In genomic region chr2:96879545-96880040, GRCh38 we compare ENCODE assay signal across 30 cellular contexts.
"Had no signal": no experiment of that assay in that cellular context is flagged by ENCODE, and none has a peak within 500 bp of the region (broad histone marks: within the 10 kb centered on the region; RNA-seq: fewer than 3 reads in every experiment).

No MANE protein-coding gene starts in this region.

- H3K27me3 ChIP-seq: ascending aorta, body of pancreas had no signal

- H3K4me3 Mint-ChIP-seq: activated CD4-positive, alpha-beta T cell treated with anti-CD3 and anti-CD28 coated beads for 36 hours; activated CD8-positive, alpha-beta T cell treated with anti-CD3 and anti-CD28 coated beads, Interleukin-2, amount 10 ng/mL, durations not matched to agents 7 days and 5 days; activated naive CD4-positive, alpha-beta T cell treated with anti-CD3 and anti-CD28 coated beads, Interleukin-2, amount 50 U/mL, for 24 hours; activated naive CD8-positive, alpha-beta T cell treated with anti-CD3 and anti-CD28 coated beads, Interleukin-2, amount 50 U/mL, for 24 hours; T-cell had no signal

- H3K4me1 ChIP-seq: ascending aorta had no signal

- H3K27ac ChIP-seq: ascending aorta, body of pancreas, KMS-11, SK-N-MC, VCaP had no signal

- DNase-seq: activated CD4-positive, alpha-beta T cell treated with anti-CD3 and anti-CD28 coated beads for 36 hours; activated CD4-positive, alpha-beta T cell treated with anti-CD3 and anti-CD28 coated beads, Interleukin-2, amount 50 U/mL, for 4 hours; activated CD8-positive, alpha-beta memory T cell treated with anti-CD3 and anti-CD28 coated beads, Interleukin-2, amount 50 U/mL, for 48 hours; activated CD8-positive, alpha-beta T cell treated with anti-CD3 and anti-CD28 coated beads, Interleukin-2, amount 10 ng/mL, durations not matched to agents 7 days and 5 days; activated effector memory CD4-positive, alpha-beta T cell treated with Interleukin-2 at 50 U/mL for 16 hours; activated naive CD4-positive, alpha-beta T cell; activated naive CD8-positive, alpha-beta T cell treated with anti-CD3 and anti-CD28 coated beads, Interleukin-2, amount 50 U/mL, for 24 hours; activated T-cell treated with anti-CD3 and anti-CD28 coated beads, Interleukin-2, amount 50 U/mL, for 1 hour; amniotic stem cell; body of pancreas; NCI-H1092; NCI-H1417; NCI-H1694; NCI-H2029; NCI-H2107; NCI-H345; NCI-H510A; NCI-H526 treated with DMSO at 0.1 percent for 48 hours; NCI-H82; OCI-M1; RPMI8226; T-cell; T-helper 2 cell had no signal

- H3K4me3 ChIP-seq: ascending aorta, body of pancreas, SK-N-MC had no signal

- ATAC-seq: activated CD4-positive, alpha-beta T cell treated with anti-CD3 and anti-CD28 coated beads for 36 hours; activated CD8-positive, alpha-beta T cell treated with anti-CD3 and anti-CD28 coated beads, Interleukin-2, amount 10 ng/mL, durations not matched to agents 7 days and 5 days; activated naive CD8-positive, alpha-beta T cell treated with anti-CD3 and anti-CD28 coated beads, Interleukin-2, amount 50 U/mL, for 24 hours; body of pancreas; Panc1; Right ventricle myocardium inferior; T-cell had no signal

- H3K36me3 ChIP-seq: ascending aorta had no signal

- H3K9me3 ChIP-seq: ascending aorta, body of pancreas had no signal

- H3K4me2 ChIP-seq: KMS-11 had no signal

- H3K27ac Mint-ChIP-seq: activated CD4-positive, alpha-beta T cell treated with anti-CD3 and anti-CD28 coated beads for 36 hours; activated CD8-positive, alpha-beta T cell treated with anti-CD3 and anti-CD28 coated beads, Interleukin-2, amount 10 ng/mL, durations not matched to agents 7 days and 5 days; activated naive CD4-positive, alpha-beta T cell treated with anti-CD3 and anti-CD28 coated beads, Interleukin-2, amount 50 U/mL, for 24 hours; activated naive CD8-positive, alpha-beta T cell treated with anti-CD3 and anti-CD28 coated beads, Interleukin-2, amount 50 U/mL, for 24 hours had no signal

- H3K9me3 Mint-ChIP-seq: activated naive CD4-positive, alpha-beta T cell treated with anti-CD3 and anti-CD28 coated beads, Interleukin-2, amount 50 U/mL, for 24 hours; activated naive CD8-positive, alpha-beta T cell treated with anti-CD3 and anti-CD28 coated beads, Interleukin-2, amount 50 U/mL, for 24 hours; T-cell had no signal

- H3K9ac ChIP-seq: KMS-11 had no signal

- H3K36me3 Mint-ChIP-seq: activated naive CD4-positive, alpha-beta T cell treated with anti-CD3 and anti-CD28 coated beads, Interleukin-2, amount 50 U/mL, for 24 hours; T-cell had no signal

- H3K27me3 Mint-ChIP-seq: activated CD4-positive, alpha-beta T cell treated with anti-CD3 and anti-CD28 coated beads for 36 hours; activated naive CD4-positive, alpha-beta T cell treated with anti-CD3 and anti-CD28 coated beads, Interleukin-2, amount 50 U/mL, for 24 hours; activated naive CD8-positive, alpha-beta T cell treated with anti-CD3 and anti-CD28 coated beads, Interleukin-2, amount 50 U/mL, for 24 hours; T-cell had no signal
